Comparison of ENCODE assay signal across 8 cellular contexts in genomic region chr19:1881393-1882088, GRCh38. TPM values are rescaled to one million over a fixed set of nuclear protein-coding genes. Genes with fewer than 3 reads are reported as not detected.
DNase-seq lines count a peak whose midpoint lies in the region; ATAC-seq and TF ChIP-seq lines count a peak whose summit lies in the region.
"Not testable (repeated sequence)": the region's sequence is repeated elsewhere in the genome, so short reads cannot be mapped to it uniquely, and the experiment has no call there.

No MANE protein-coding gene starts in this region.

- H3K4me2 ChIP-seq in DOHH2 (ENCODE audit: low read length), result peak overlapping the region; percentile 98; the same call in 1 of the 2 replicates

- peaks cover 26% of the 10 kb centered on the region for H4K20me1 ChIP-seq in DOHH2 (ENCODE audit: control insufficient read depth, insufficient read depth, low read depth, low read length)

- H3K9me2 ChIP-seq in DOHH2 (replicated peaks; ENCODE audit: control insufficient read depth, low read length), result not testable (repeated sequence)

- peaks cover 47% of the 10 kb centered on the region for H3K79me2 ChIP-seq in DOHH2 (ENCODE audit: control insufficient read depth, low read length)

- CTCF ChIA-PET in activated CD4-positive, alpha-beta T cell treated with anti-CD3 and anti-CD28 coated beads, Interleukin-2, amount 10 ng/mL, durations not matched to agents 7 days and 5 days (lab: Charles Lee), result not testable (repeated sequence)
- CTCF ChIA-PET in naive thymus-derived CD4-positive, alpha-beta T cell (lab: Charles Lee), result interaction anchor here (1.3 kb wide), 1 partner anchor 16 kb away, joined by 4 read pairs; no protein-coding TSS in a partner anchor

- not testable (repeated sequence) for H3K9me3 Mint-ChIP-seq in activated CD4-positive, alpha-beta T cell treated with anti-CD3 and anti-CD28 coated beads, Interleukin-2, amount 10 ng/mL, durations not matched to agents 7 days and 5 days; activated naive CD8-positive, alpha-beta T cell (ENCODE audit: low read depth); naive thymus-derived CD4-positive, alpha-beta T cell

- H3K9me3 ChIP-seq in DOHH2 (ENCODE audit: control insufficient read depth, insufficient read depth, low read length); effector memory CD4-positive, alpha-beta T cell (ENCODE audit: control insufficient read depth, low read length); naive thymus-derived CD4-positive, alpha-beta T cell (ENCODE audit: control insufficient read depth in 2 of 3, low read length in 3 of 3); spleen; uterus: not testable (repeated sequence)

- peaks cover 29% of the 10 kb centered on the region for H3K36me3 Mint-ChIP-seq in activated CD4-positive, alpha-beta T cell treated with anti-CD3 and anti-CD28 coated beads, Interleukin-2, amount 10 ng/mL, durations not matched to agents 7 days and 5 days (ENCODE audit: low read depth)
- not testable (repeated sequence) for H3K36me3 Mint-ChIP-seq in activated naive CD8-positive, alpha-beta T cell
- H3K36me3 Mint-ChIP-seq in naive thymus-derived CD4-positive, alpha-beta T cell, result peaks cover 3 to 13% (median 4%) of the 10 kb centered on the region in 5 donors

- H3K4me1 Mint-ChIP-seq in activated CD4-positive, alpha-beta T cell treated with anti-CD3 and anti-CD28 coated beads, Interleukin-2, amount 10 ng/mL, durations not matched to agents 7 days and 5 days, result peaks cover 36% of the 10 kb centered on the region
- peaks cover 27% of the 10 kb centered on the region for H3K4me1 Mint-ChIP-seq in activated naive CD8-positive, alpha-beta T cell (ENCODE audit: low read depth)
- peaks cover 21 to 38% (median 28%) of the 10 kb centered on the region in 7 donors for H3K4me1 Mint-ChIP-seq in naive thymus-derived CD4-positive, alpha-beta T cell

- peak overlapping the region; percentile 94 for H3K4me3 Mint-ChIP-seq in activated CD4-positive, alpha-beta T cell treated with anti-CD3 and anti-CD28 coated beads, Interleukin-2, amount 10 ng/mL, durations not matched to agents 7 days and 5 days
- peak overlapping the region; percentile 99 for H3K4me3 Mint-ChIP-seq in activated naive CD8-positive, alpha-beta T cell
- peak overlapping the region; percentile 92 to 100 (median 99) for H3K4me3 Mint-ChIP-seq in naive thymus-derived CD4-positive, alpha-beta T cell

- DNase-seq in activated CD4-positive, alpha-beta T cell treated with anti-CD3 and anti-CD28 coated beads, Interleukin-2, amount 10 ng/mL, durations not matched to agents 7 days and 5 days; effector memory CD4-positive, alpha-beta T cell; naive thymus-derived CD4-positive, alpha-beta T cell; spleen; uterus: not testable (repeated sequence)

- not testable (repeated sequence) for H3K4me3 ChIP-seq in DOHH2 (ENCODE audit: low read length); uterus
- H3K4me3 ChIP-seq in effector memory CD4-positive, alpha-beta T cell (ENCODE audit: insufficient read depth, low read depth, low read length, poor library complexity, severe bottlenecking), result peak overlapping the region; percentile 98
- peak overlapping the region; percentile 73 for H3K4me3 ChIP-seq in naive thymus-derived CD4-positive, alpha-beta T cell (ENCODE audit: low read length)
- H3K4me3 ChIP-seq in spleen, result peak overlapping the region in 6 of 8 donors; percentile 22 to 96 (median 88)

- 56 to 79% (median 63%) methylated on average over 13 to 44 of the region's 44 CpGs; no CpG with 5 or more reads in 1 of the 5 donors for WGBS in spleen, 5 donors

- TF ChIP-seq CTCF in DOHH2 (IDR thresholded peaks at IDR 0.05; ENCODE audit: low read depth, low read length, poor library complexity, severe bottlenecking); spleen (IDR thresholded peaks at IDR 0.05 in 8 of 11, conservative IDR thresholded peaks at IDR 0.05 in 3 of 11); uterus (IDR thresholded peaks at IDR 0.05): not testable (repeated sequence)

- H3K4me1 ChIP-seq in DOHH2 (ENCODE audit: control insufficient read depth, low read length) (peaks cover 36% of the 10 kb centered on the region), spleen (peaks cover 37 to 79% (median 59%) of the 10 kb centered on the region in 6 donors), uterus (peaks cover 0 to 34% of the 10 kb centered on the region in 2 donors)
- H3K4me1 ChIP-seq in effector memory CD4-positive, alpha-beta T cell (ENCODE audit: control insufficient read depth, insufficient read depth, low read length, poor library complexity, severe bottlenecking), result peaks cover 37% of the 10 kb centered on the region
- peaks cover 24 to 32% of the 10 kb centered on the region in 2 donors for H3K4me1 ChIP-seq in naive thymus-derived CD4-positive, alpha-beta T cell (ENCODE audit: control insufficient read depth in 2 of 2, insufficient read depth in 2 of 2, low read length in 2 of 2)

- ATAC-seq in naive thymus-derived CD4-positive, alpha-beta T cell, result not testable (repeated sequence)

- POLR2A ChIA-PET in activated CD4-positive, alpha-beta T cell treated with anti-CD3 and anti-CD28 coated beads, Interleukin-2, amount 10 ng/mL, durations not matched to agents 7 days and 5 days (lab: Charles Lee), result not testable (repeated sequence)
- POLR2A ChIA-PET in naive thymus-derived CD4-positive, alpha-beta T cell (lab: Charles Lee), result interaction anchor here (0.9 to 5.0 kb wide), 6 partner anchors 13 to 25 kb away, joined by 3 to 57 read pairs (median 6); no protein-coding TSS in a partner anchor

- H3K27ac Mint-ChIP-seq in activated CD4-positive, alpha-beta T cell treated with anti-CD3 and anti-CD28 coated beads, Interleukin-2, amount 10 ng/mL, durations not matched to agents 7 days and 5 days, result peak overlapping the region; percentile 93
- peak overlapping the region; percentile 96 for H3K27ac Mint-ChIP-seq in activated naive CD8-positive, alpha-beta T cell
- H3K27ac Mint-ChIP-seq in naive thymus-derived CD4-positive, alpha-beta T cell, result peak overlapping the region; percentile 96 to 100 (median 98)

- not testable (repeated sequence) for H3K27ac ChIP-seq in DOHH2 (ENCODE audit: low read depth, low read length)
- peak overlapping the region; percentile 88 for H3K27ac ChIP-seq in effector memory CD4-positive, alpha-beta T cell (ENCODE audit: insufficient read depth, low read length, poor library complexity, severe bottlenecking)
- H3K27ac ChIP-seq in layer of hippocampus (ENCODE audit: low read depth, low read length), result peak overlapping the region; percentile 90
- peak overlapping the region; percentile 86 for H3K27ac ChIP-seq in naive thymus-derived CD4-positive, alpha-beta T cell (ENCODE audit: low read depth, low read length)
- peak overlapping the region in 7 of 8 donors; percentile 84 to 95 (median 93) for H3K27ac ChIP-seq in spleen
- H3K27ac ChIP-seq in uterus, result peak overlapping the region; percentile 30 to 87

- not testable (repeated sequence) for H3F3A ChIP-seq in DOHH2 (ENCODE audit: control insufficient read depth, insufficient read depth)

- H3K27me3 Mint-ChIP-seq in activated CD4-positive, alpha-beta T cell treated with anti-CD3 and anti-CD28 coated beads, Interleukin-2, amount 10 ng/mL, durations not matched to agents 7 days and 5 days; activated naive CD8-positive, alpha-beta T cell; naive thymus-derived CD4-positive, alpha-beta T cell: not testable (repeated sequence)

- intact Hi-C loops in naive thymus-derived CD4-positive, alpha-beta T cell (cut with micrococcal nuclease), result loop anchor here in 1 of 2 donors (1.0 kb wide), 1 partner anchor 24 kb away; the partner anchor contains the start of genes ADAT3 and SCAMP4
- intact Hi-C loops in spleen (cut with DNase I; ENCODE audit: low total_unique reads); uterus (cut with DNase I; ENCODE audit: low total_unique reads): not testable (repeated sequence)

- H3K27me3 ChIP-seq in DOHH2 (ENCODE audit: control insufficient read depth, low read length); effector memory CD4-positive, alpha-beta T cell (replicated peaks; ENCODE audit: control insufficient read depth, insufficient read depth, low read length, poor library complexity, severe bottlenecking); layer of hippocampus (ENCODE audit: control insufficient read depth, insufficient read depth, low read length); naive thymus-derived CD4-positive, alpha-beta T cell (ENCODE audit: control insufficient read depth in 2 of 2, insufficient read depth in 2 of 2, low read length in 2 of 2); spleen (replicated peaks in 1 of 7); uterus: not testable (repeated sequence)

- TF ChIP-seq POLR2A in spleen (IDR thresholded peaks at IDR 0.05); uterus (IDR thresholded peaks at IDR 0.05): not testable (repeated sequence)

- H3K36me3 ChIP-seq in DOHH2 (ENCODE audit: control insufficient read depth, low read length), result peaks cover 17% of the 10 kb centered on the region
- H3K36me3 ChIP-seq in effector memory CD4-positive, alpha-beta T cell (ENCODE audit: control insufficient read depth, insufficient read depth, low read length), result peaks cover 11% of the 10 kb centered on the region
- H3K36me3 ChIP-seq in naive thymus-derived CD4-positive, alpha-beta T cell (ENCODE audit: control insufficient read depth in 2 of 3, insufficient read depth in 3 of 3, low read length in 3 of 3), result peaks cover 0 to 22% (median 0%) of the 10 kb centered on the region in 3 experiments
- peaks cover 0 to 38% (median 17%) of the 10 kb centered on the region in 6 donors for H3K36me3 ChIP-seq in spleen
- not testable (repeated sequence) for H3K36me3 ChIP-seq in uterus

RNA-seq across cellular contexts. Expression of gene ABHD17A, which starts 3.8 kb away (rescaled TPM):
- 100 to 1,000 TPM; 180 TPM for total RNA-seq in activated CD4-positive, alpha-beta T cell treated with anti-CD3 and anti-CD28 coated beads, Interleukin-2, amount 10 ng/mL, durations not matched to agents 7 days and 5 days
- total RNA-seq in naive thymus-derived CD4-positive, alpha-beta T cell, result 100 to 1,000 TPM in 4 of 5 experiments, 10 to 100 TPM in 1; 92.9 to 175 (median 127) TPM
- 100 to 1,000 TPM; 135 to 140 TPM for polyA plus RNA-seq in naive thymus-derived CD4-positive, alpha-beta T cell
- total RNA-seq in spleen (100 to 1,000 TPM in 2 of 7 donors, 10 to 100 TPM in 5; 73.4 to 104 (median 83.0) TPM), uterus (100 to 1,000 TPM in 1 of 4 donors, 10 to 100 TPM in 3; 33.8 to 142 (median 63.7) TPM)
- 100 to 1,000 TPM in 1 of 3 donors, 10 to 100 TPM in 2; 80.4 to 107 (median 88.1) TPM for polyA plus RNA-seq in spleen

RNA-seq across cellular contexts. Expression of gene KLF16, which starts 18.2 kb away (rescaled TPM):
- total RNA-seq in activated CD4-positive, alpha-beta T cell treated with anti-CD3 and anti-CD28 coated beads, Interleukin-2, amount 10 ng/mL, durations not matched to agents 7 days and 5 days, result 10 to 100 TPM; 24.0 to 25.5 TPM
- total RNA-seq in naive thymus-derived CD4-positive, alpha-beta T cell, result 10 to 100 TPM; 20.5 to 65.2 (median 21.1) TPM
- polyA plus RNA-seq in naive thymus-derived CD4-positive, alpha-beta T cell, result under 1 TPM; 0.41 to 0.47 TPM
- 10 to 100 TPM; 12.9 to 39.0 (median 29.5) TPM for total RNA-seq in spleen
- 10 to 100 TPM in 1 of 3 donors, 1 to 10 TPM in 2; 7.1 to 19.5 (median 8.1) TPM for polyA plus RNA-seq in spleen
- 10 to 100 TPM in 1 of 4 donors, 1 to 10 TPM in 1, under 1 TPM in 1, not detected in 1; 0.26 to 17.7 (median 3.9) TPM for total RNA-seq in uterus

RNA-seq across cellular contexts. Expression of gene ADAT3, which starts 23.7 kb away (rescaled TPM):
- total RNA-seq in activated CD4-positive, alpha-beta T cell treated with anti-CD3 and anti-CD28 coated beads, Interleukin-2, amount 10 ng/mL, durations not matched to agents 7 days and 5 days, result 10 to 100 TPM; 10.6 to 13.3 TPM
- 10 to 100 TPM in 2 of 5 experiments, 1 to 10 TPM in 3; 3.5 to 13.5 (median 6.1) TPM for total RNA-seq in naive thymus-derived CD4-positive, alpha-beta T cell
- 1 to 10 TPM; 2.2 to 5.9 TPM for polyA plus RNA-seq in naive thymus-derived CD4-positive, alpha-beta T cell
- total RNA-seq in spleen (10 to 100 TPM in 2 of 7 donors, 1 to 10 TPM in 5; 6.4 to 11.0 (median 8.3) TPM), uterus (1 to 10 TPM; 1.0 to 5.5 (median 2.8) TPM)
- 1 to 10 TPM; 3.2 to 9.4 (median 4.0) TPM for polyA plus RNA-seq in spleen

RNA-seq across cellular contexts. Expression of gene SCAMP4, which starts 23.7 kb away (rescaled TPM):
- 10 to 100 TPM; 27.5 to 37.9 TPM for total RNA-seq in activated CD4-positive, alpha-beta T cell treated with anti-CD3 and anti-CD28 coated beads, Interleukin-2, amount 10 ng/mL, durations not matched to agents 7 days and 5 days
- total RNA-seq in naive thymus-derived CD4-positive, alpha-beta T cell, result 10 to 100 TPM; 17.6 to 35.5 (median 23.0) TPM
- polyA plus RNA-seq in naive thymus-derived CD4-positive, alpha-beta T cell, result 10 to 100 TPM; 11.8 to 12.8 TPM
- total RNA-seq in spleen (10 to 100 TPM; 45.4 to 92.2 (median 53.6) TPM), uterus (10 to 100 TPM in 3 of 4 donors, 1 to 10 TPM in 1; 9.5 to 68.9 (median 28.0) TPM)
- 10 to 100 TPM; 13.0 to 29.9 (median 17.9) TPM for polyA plus RNA-seq in spleen

RNA-seq across cellular contexts. Expression of gene REXO1, which starts 33.3 kb away (rescaled TPM):
- total RNA-seq in activated CD4-positive, alpha-beta T cell treated with anti-CD3 and anti-CD28 coated beads, Interleukin-2, amount 10 ng/mL, durations not matched to agents 7 days and 5 days, result 10 to 100 TPM; 44.2 to 54.7 TPM
- total RNA-seq in naive thymus-derived CD4-positive, alpha-beta T cell, result 10 to 100 TPM; 52.7 to 92.6 (median 73.1) TPM
- 1 to 10 TPM; 5.4 to 9.6 TPM for polyA plus RNA-seq in naive thymus-derived CD4-positive, alpha-beta T cell
- total RNA-seq in spleen (10 to 100 TPM; 35.7 to 88.1 (median 59.2) TPM), uterus (10 to 100 TPM in 2 of 4 donors, 1 to 10 TPM in 2; 1.5 to 67.4 (median 25.1) TPM)
- polyA plus RNA-seq in spleen, result 10 to 100 TPM; 13.4 to 52.3 (median 27.4) TPM
